1 cellular context compared by ENCODE assay signal in the genomic region with DNA sequence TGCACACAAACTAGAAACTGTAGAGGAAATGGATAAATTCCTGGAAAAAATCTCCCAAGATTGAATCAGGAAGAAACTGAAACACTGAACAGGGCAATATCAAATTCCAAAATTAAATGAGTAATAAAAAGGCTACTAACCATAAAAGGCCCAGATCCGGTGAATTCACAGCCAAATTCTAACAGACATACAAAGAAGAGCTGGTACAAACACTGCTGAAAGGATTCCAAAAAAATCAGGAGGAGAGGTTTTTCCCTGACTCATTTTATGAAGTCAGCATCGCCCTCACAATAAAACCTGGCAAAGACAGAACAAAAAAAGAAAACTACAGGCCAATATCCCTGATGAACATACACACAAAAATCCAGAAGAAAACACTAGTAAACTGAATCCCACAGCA.
TF ChIP-seq lines count a peak whose summit lies in the region.

No MANE protein-coding gene starts in this region.

TF ChIP-seq in HepG2, 621 proteins besides CTCF, POLR2A, EP300 and RAD21 (continued from another document):
- TF ChIP-seq HINFP (CRISPR knock-in tag; IDR thresholded peaks at IDR 0.05; ENCODE audit: low read depth) (no peak), EZH2 (conservative IDR thresholded peaks at IDR 0.05; ENCODE audit: low read depth, low read length) (no peak), ZNF468 (CRISPR knock-in tag; IDR thresholded peaks at IDR 0.05) (no peak)
- TF ChIP-seq, protein P1, sequence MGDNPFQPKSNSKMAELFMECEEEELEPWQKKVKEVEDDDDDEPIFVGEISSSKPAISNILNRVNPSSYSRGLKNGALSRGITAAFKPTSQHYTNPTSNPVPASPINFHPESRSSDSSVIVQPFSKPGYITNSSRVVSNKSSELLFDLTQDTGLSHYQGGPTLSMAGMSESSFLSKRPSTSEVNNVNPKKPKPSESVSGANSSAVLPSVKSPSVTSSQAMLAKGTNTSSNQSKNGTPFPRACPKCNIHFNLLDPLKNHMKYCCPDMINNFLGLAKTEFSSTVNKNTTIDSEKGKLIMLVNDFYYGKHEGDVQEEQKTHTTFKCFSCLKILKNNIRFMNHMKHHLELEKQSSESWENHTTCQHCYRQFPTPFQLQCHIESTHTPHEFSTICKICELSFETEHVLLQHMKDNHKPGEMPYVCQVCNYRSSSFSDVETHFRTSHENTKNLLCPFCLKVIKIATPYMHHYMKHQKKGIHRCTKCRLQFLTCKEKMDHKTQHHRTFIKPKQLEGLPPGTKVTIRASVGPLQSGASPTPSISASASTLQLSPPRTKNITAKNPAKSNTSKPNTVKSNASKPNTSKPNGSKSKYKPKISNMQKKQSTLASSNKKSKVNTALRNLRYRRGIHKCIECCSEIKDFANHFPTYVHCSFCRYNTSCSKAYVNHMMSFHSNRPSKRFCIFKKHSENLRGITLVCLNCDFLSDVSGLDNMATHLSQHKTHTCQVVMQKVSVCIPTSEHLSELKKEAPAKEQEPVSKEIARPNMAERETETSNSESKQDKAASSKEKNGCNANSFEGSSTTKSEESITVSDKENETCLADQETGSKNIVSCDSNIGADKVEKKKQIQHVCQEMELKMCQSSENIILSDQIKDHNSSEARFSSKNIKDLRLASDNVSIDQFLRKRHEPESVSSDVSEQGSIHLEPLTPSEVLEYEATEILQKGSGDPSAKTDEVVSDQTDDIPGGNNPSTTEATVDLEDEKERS (CRISPR knock-in tag; IDR thresholded peaks at IDR 0.05): no peak
TF ChIP-seq in HepG2: peak in this region for 0.
